ENCODE assay signal across 12 cellular contexts in the genomic region with DNA sequence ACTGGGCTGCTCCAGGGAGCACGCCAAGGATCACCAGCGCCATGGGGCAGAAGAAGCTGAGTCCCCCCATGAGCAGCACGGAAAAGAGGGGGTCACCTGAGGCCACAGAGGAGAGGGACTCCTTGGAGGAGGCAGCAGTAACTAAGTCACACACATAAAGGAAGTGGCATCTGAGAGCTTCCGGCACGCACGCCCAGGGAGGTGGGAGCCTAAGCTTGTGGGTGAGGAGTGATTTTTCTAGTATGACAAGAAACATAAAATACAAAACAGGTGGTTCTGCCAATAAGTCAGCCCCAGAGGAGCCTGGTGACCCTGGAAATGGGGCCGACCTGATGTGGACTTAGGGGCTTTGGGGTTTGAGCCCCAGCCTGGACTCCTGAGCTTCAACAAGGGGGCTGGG.
DNase-seq lines count a peak whose midpoint lies in the region; ATAC-seq and TF ChIP-seq lines count a peak whose summit lies in the region.
"Had no signal": no experiment of that assay in that cellular context is flagged by ENCODE, and none has a peak within 500 bp of the region (broad histone marks: within the 10 kb centered on the region; RNA-seq: fewer than 3 reads in every experiment).

No MANE protein-coding gene starts in this region.

- peak overlapping the region; percentile 47 for H3K4me2 ChIP-seq in BLaER1
- H3K4me2 ChIP-seq: hepatocyte had no signal

- H3K4me1 ChIP-seq in BLaER1 (peaks cover 54% of the 10 kb centered on the region), ascending aorta (no peaks in the 10 kb centered on the region)

- H3K36me3 ChIP-seq in BLaER1 = peaks cover 15% of the 10 kb centered on the region
- no peaks in the 10 kb centered on the region for H3K36me3 ChIP-seq in ascending aorta

- no peak overlapping the region for H3K27ac ChIP-seq in BLaER1
- H3K27ac ChIP-seq in ascending aorta = no peak overlapping the region
- H3K27ac ChIP-seq: hepatocyte had no signal

- H4K20me1 ChIP-seq in BLaER1 = no peaks in the 10 kb centered on the region

- no peak for ATAC-seq in HG02870 (IDR thresholded peaks at IDR 0.05; ENCODE audit: unreplicated experiment)

- H3K4me3 ChIP-seq in BLaER1 (no peak overlapping the region), ascending aorta (no peak overlapping the region)
- H3K4me3 ChIP-seq: hepatocyte had no signal

- intact Hi-C loops in ascending aorta (cut with DNase I) = no loop called here

- peaks cover 12% of the 10 kb centered on the region for H3K9me3 ChIP-seq in BLaER1
- H3K9me3 ChIP-seq in ascending aorta = no peaks in the 10 kb centered on the region

- no peak for TF ChIP-seq CTCF in ascending aorta (IDR thresholded peaks at IDR 0.05)

- peaks cover 29% of the 10 kb centered on the region; the same call in 1 of the 2 replicates for H3K27me3 ChIP-seq in BLaER1
- H3K27me3 ChIP-seq in ascending aorta = no peaks in the 10 kb centered on the region
- H3K27me3 ChIP-seq: hepatocyte had no signal

- H3K9ac ChIP-seq in BLaER1 = no peak overlapping the region

- peak; percentile 67 for DNase-seq in activated CD4-positive, alpha-beta T cell treated with anti-CD3 and anti-CD28 coated beads for 48 hours
- DNase-seq in activated naive CD4-positive, alpha-beta T cell (lab: John Stamatoyannopoulos, UW) = peak in 3 of 4 experiments; percentile 12 to 63 (median 56)
- peak; percentile 25 to 30 for DNase-seq in stimulated activated CD4-positive, alpha-beta T cell treated with anti-CD3 and anti-CD28 coated beads, Interleukin-1b, Interleukin-23, amount 100 ng/mL, for 4 hours (ENCODE audit: low read depth in 2 of 2)
- no peak for DNase-seq in NCI-H2107 treated with DMSO at 0.1 percent for 48 hours (lab: John Stamatoyannopoulos, UW; ENCODE audit: unreplicated experiment)
- no peak for DNase-seq in ascending aorta (ENCODE audit: low spot score in 2 of 2)
- DNase-seq in NCI-H146 (lab: John Stamatoyannopoulos, UW) = no peak
- DNase-seq: GF-D8, IMR-90, NCI-H510A treated with DMSO at 0.1 percent for 48 hours had no signal

Comparison
In these comparisons a context has a peak if more than half of its experiments do, and no peak if none do; other contexts are left out.
1. DNase-seq: peak in activated CD4-positive, alpha-beta T cell treated with anti-CD3 and anti-CD28 coated beads for 48 hours (single experiment), activated naive CD4-positive, alpha-beta T cell (3 of 4) and stimulated activated CD4-positive, alpha-beta T cell treated with anti-CD3 and anti-CD28 coated beads, Interleukin-1b, Interleukin-23, amount 100 ng/mL, for 4 hours (2 of 2); none in NCI-H2107 treated with DMSO at 0.1 percent for 48 hours (single experiment), ascending aorta (0 of 2) and NCI-H146 (single experiment).